21 cellular contexts compared by ENCODE assay signal in genomic region chr1:170518965-170519364, GRCh38.
"Had no signal": no experiment of that assay in that cellular context is flagged by ENCODE, and none has a peak within 500 bp of the region (broad histone marks: within the 10 kb centered on the region; RNA-seq: fewer than 3 reads in every experiment).

No MANE protein-coding gene starts in this region.

- FAIRE-seq: endometrium, pancreas had no signal

- H3K4me3 ChIP-seq: gastroesophageal sphincter, heart left ventricle, left ventricle myocardium inferior, pancreas, thoracic aorta, upper lobe of right lung had no signal

- DNase-seq: activated CD4-positive, alpha-beta T cell treated with anti-CD3 and anti-CD28 coated beads for 48 hours; activated CD4-positive, CD25-positive, alpha-beta regulatory T cell; activated CD8-positive, alpha-beta T cell treated with anti-CD3 and anti-CD28 coated beads, Interleukin-2, amount 10 ng/mL, durations not matched to agents 7 days and 5 days; activated naive CD4-positive, alpha-beta T cell treated with Interleukin-2 at 50 U/mL for 16 hours; activated naive CD8-positive, alpha-beta T cell treated with anti-CD3 and anti-CD28 coated beads, Interleukin-2, amount 10 ng/mL, durations not matched to agents 7 days and 5 days; activated T-cell treated with anti-CD3 and anti-CD28 coated beads, Interleukin-2, amount 50 U/mL, for 24 hours; amygdala; brain microvascular endothelial cell; cortex of kidney; heart left ventricle; left ventricle myocardium inferior; natural killer cell; pancreas; stimulated activated CD4-positive, alpha-beta T cell treated with anti-CD3 and anti-CD28 coated beads, Interleukin-4, amount 100 ng/mL, for 4 hours; T-cell; upper lobe of right lung had no signal

- ATAC-seq: activated CD8-positive, alpha-beta T cell treated with anti-CD3 and anti-CD28 coated beads, Interleukin-2, amount 10 ng/mL, durations not matched to agents 7 days and 5 days; gastroesophageal sphincter; heart left ventricle; natural killer cell; pancreas; sciatic nerve; stimulated activated memory B cell treated with anti-CD40 and anti-IgM and Interleukin-4, amounts not matched to agents 10 μg/mL and 1 μg/mL and 100 μg/mL, for 72 hours; T-cell; upper lobe of right lung had no signal
